17 cellular contexts compared by ENCODE assay signal in genomic region chr4:145988628-145989027, GRCh38.
"Had no signal": no experiment of that assay in that cellular context is flagged by ENCODE, and none has a peak within 500 bp of the region (broad histone marks: within the 10 kb centered on the region; RNA-seq: fewer than 3 reads in every experiment).

No MANE protein-coding gene starts in this region.

- H3K4me3 ChIP-seq: hepatocyte, left ventricle myocardium inferior, lower lobe of right lung, spleen, tibial artery, upper lobe of left lung, uterus had no signal

- H3K9me3 ChIP-seq: left ventricle myocardium inferior, lower lobe of right lung, tibial artery, upper lobe of left lung, uterus had no signal

- H2AFZ ChIP-seq: hepatocyte had no signal

- H3K36me3 ChIP-seq: left ventricle myocardium inferior, lower lobe of right lung, spleen, tibial artery, upper lobe of left lung, uterus had no signal

- H3K4me2 ChIP-seq: hepatocyte had no signal

- H3K79me2 ChIP-seq: hepatocyte had no signal

- DNase-seq: effector CD4-positive, alpha-beta T cell; foreskin melanocyte; head of caudate nucleus; kidney; left cardiac atrium; left ventricle myocardium inferior; lower lobe of right lung; natural killer cell; posterior cingulate gyrus; spleen; stimulated activated CD4-positive, alpha-beta T cell treated with anti-CD3 and anti-CD28 coated beads, Interleukin-15, amount 100 ng/mL, for 24 hours; stimulated activated CD4-positive, alpha-beta T cell treated with anti-CD3 and anti-CD28 coated beads, Interleukin-1b, Interleukin-23, amount 100 ng/mL, for 48 hours; stimulated activated CD4-positive, alpha-beta T cell treated with anti-CD3 and anti-CD28 coated beads, Interleukin-4, amount 100 ng/mL, for 24 hours; tibial artery; upper lobe of left lung; uterus had no signal

- H3K27ac ChIP-seq: hepatocyte, left ventricle myocardium inferior, lower lobe of right lung, spleen, tibial artery, upper lobe of left lung, uterus had no signal

- H3K4me1 ChIP-seq: lower lobe of right lung, spleen, tibial artery, upper lobe of left lung, uterus had no signal
